ENCODE assay signal across 29 cellular contexts in genomic region chr1:21003281-21003680, GRCh38.
"Had no signal": no experiment of that assay in that cellular context is flagged by ENCODE, and none has a peak within 500 bp of the region (broad histone marks: within the 10 kb centered on the region; RNA-seq: fewer than 3 reads in every experiment).

No MANE protein-coding gene starts in this region.

- H3K4me1 ChIP-seq: parathyroid adenoma, right lobe of liver, suprapubic skin, uterus had no signal

- H3K36me3 Mint-ChIP-seq: natural killer cell treated with Interleukin-12 subunit alpha and Interleukin-12 subunit beta and Interleukin-15 and Interleukin-18, amount 100 ng/mL, for 72 hours had no signal

- H3K79me2 ChIP-seq: parathyroid adenoma had no signal

- ATAC-seq: naive thymus-derived CD8-positive, alpha-beta T cell; natural killer cell treated with Interleukin-12 subunit alpha and Interleukin-12 subunit beta and Interleukin-15 and Interleukin-18, amount 100 ng/mL, for 72 hours; psoas muscle; right cardiac atrium; right lobe of liver; stimulated activated effector memory CD8-positive, alpha-beta T cell treated with anti-CD3 and anti-CD28 coated beads, Interleukin-12 subunit alpha, Interleukin-12 subunit beta, amount 100 ng/mL, for 72 hours; stimulated activated naive B cell treated with anti-CD40 and anti-IgM and Interleukin-4, amounts not matched to agents 10 μg/mL and 1 μg/mL and 100 μg/mL, for 72 hours; stimulated activated naive CD8-positive, alpha-beta T cell treated with anti-CD3 and anti-CD28 coated beads, Interleukin-15, amount 100 ng/mL, for 72 hours; stimulated activated naive CD8-positive, alpha-beta T cell treated with anti-CD3 and anti-CD28 coated beads, Interleukin-15, Interleukin-2, amounts not matched to agents 100 U/mL and 50 U/mL, for 24 hours had no signal

- H3K9me3 Mint-ChIP-seq: naive B cell; naive thymus-derived CD8-positive, alpha-beta T cell; natural killer cell treated with Interleukin-12 subunit alpha and Interleukin-12 subunit beta and Interleukin-15 and Interleukin-18, amount 100 ng/mL, for 72 hours; neural crest cell; stimulated activated effector memory CD8-positive, alpha-beta T cell treated with anti-CD3 and anti-CD28 coated beads, Interleukin-12 subunit alpha, Interleukin-12 subunit beta, amount 100 ng/mL, for 72 hours; stimulated activated naive B cell treated with anti-CD40 and anti-IgM and Interleukin-4, amounts not matched to agents 10 μg/mL and 1 μg/mL and 100 μg/mL, for 72 hours; stimulated activated naive CD8-positive, alpha-beta T cell treated with anti-CD3 and anti-CD28 coated beads, Interleukin-15, amount 100 ng/mL, for 72 hours had no signal

- H3K4me3 Mint-ChIP-seq: naive B cell; naive thymus-derived CD8-positive, alpha-beta T cell; natural killer cell treated with Interleukin-12 subunit alpha and Interleukin-12 subunit beta and Interleukin-15 and Interleukin-18, amount 100 ng/mL, for 72 hours; neural crest cell; stimulated activated effector memory CD8-positive, alpha-beta T cell treated with anti-CD3 and anti-CD28 coated beads, Interleukin-12 subunit alpha, Interleukin-12 subunit beta, amount 100 ng/mL, for 72 hours; stimulated activated naive B cell treated with anti-CD40 and anti-IgM and Interleukin-4, amounts not matched to agents 10 μg/mL and 1 μg/mL and 100 μg/mL, for 72 hours; stimulated activated naive CD8-positive, alpha-beta T cell treated with anti-CD3 and anti-CD28 coated beads, Interleukin-15, amount 100 ng/mL, for 72 hours had no signal

- H3K27me3 ChIP-seq: ovary, right lobe of liver, sigmoid colon, suprapubic skin, testis, tibial artery, upper lobe of left lung, uterus had no signal

- DNase-seq: naive B cell; naive thymus-derived CD8-positive, alpha-beta T cell; occipital lobe; ovary; posterior cingulate gyrus; psoas muscle; right cardiac atrium; right lobe of liver; sigmoid colon; small intestine; stimulated activated CD4-positive, alpha-beta T cell treated with anti-CD3 and anti-CD28 coated beads, Interleukin-15, amount 100 ng/mL, for 24 hours; stimulated activated CD4-positive, alpha-beta T cell treated with anti-CD3 and anti-CD28 coated beads, Interleukin-2, amount 100 ng/mL, for 24 hours; stimulated activated CD4-positive, alpha-beta T cell treated with anti-CD3 and anti-CD28 coated beads, Interleukin-2, amount 100 ng/mL, for 48 hours; stimulated activated CD4-positive, alpha-beta T cell treated with anti-CD3 and anti-CD28 coated beads, Interleukin-4, amount 100 ng/mL, for 24 hours; stimulated activated naive B cell treated with anti-CD40 and anti-IgM and Interleukin-4, amounts not matched to agents 10 μg/mL and 1 μg/mL and 100 μg/mL, for 72 hours; stimulated activated naive CD8-positive, alpha-beta T cell treated with anti-CD3 and anti-CD28 coated beads, Interleukin-15, amount 100 ng/mL, for 72 hours; stimulated activated naive CD8-positive, alpha-beta T cell treated with anti-CD3 and anti-CD28 coated beads, Interleukin-15, Interleukin-2, amounts not matched to agents 100 U/mL and 50 U/mL, for 24 hours; substantia nigra; testis; tibial artery; trophoblast cell; upper lobe of left lung; uterus had no signal

- FAIRE-seq: small intestine had no signal

- H3K27me3 Mint-ChIP-seq: naive B cell; naive thymus-derived CD8-positive, alpha-beta T cell; natural killer cell treated with Interleukin-12 subunit alpha and Interleukin-12 subunit beta and Interleukin-15 and Interleukin-18, amount 100 ng/mL, for 72 hours; progenitor cell of endocrine pancreas; stimulated activated naive B cell treated with anti-CD40 and anti-IgM and Interleukin-4, amounts not matched to agents 10 μg/mL and 1 μg/mL and 100 μg/mL, for 72 hours; stimulated activated naive CD8-positive, alpha-beta T cell treated with anti-CD3 and anti-CD28 coated beads, Interleukin-15, amount 100 ng/mL, for 72 hours had no signal

- H2AFZ ChIP-seq: parathyroid adenoma had no signal

- H3K4me3 ChIP-seq: ovary, psoas muscle, right lobe of liver, sigmoid colon, suprapubic skin, testis, tibial artery, upper lobe of left lung, uterus had no signal

- H3K36me3 ChIP-seq: ovary, right lobe of liver, sigmoid colon, suprapubic skin, tibial artery, upper lobe of left lung, uterus had no signal

- H3K4me1 Mint-ChIP-seq: stimulated activated effector memory CD8-positive, alpha-beta T cell treated with anti-CD3 and anti-CD28 coated beads, Interleukin-12 subunit alpha, Interleukin-12 subunit beta, amount 100 ng/mL, for 72 hours; stimulated activated naive CD8-positive, alpha-beta T cell treated with anti-CD3 and anti-CD28 coated beads, Interleukin-15, amount 100 ng/mL, for 72 hours had no signal

- H3K27ac ChIP-seq: ovary, parathyroid adenoma, psoas muscle, right lobe of liver, sigmoid colon, suprapubic skin, testis, tibial artery, upper lobe of left lung, uterus had no signal

- H3K9me3 ChIP-seq: ovary, psoas muscle, right lobe of liver, sigmoid colon, suprapubic skin, testis, tibial artery, upper lobe of left lung, uterus had no signal

- H3K9ac ChIP-seq: parathyroid adenoma had no signal

- H3K27ac Mint-ChIP-seq: naive B cell; naive thymus-derived CD8-positive, alpha-beta T cell; progenitor cell of endocrine pancreas; stimulated activated effector memory CD8-positive, alpha-beta T cell treated with anti-CD3 and anti-CD28 coated beads, Interleukin-12 subunit alpha, Interleukin-12 subunit beta, amount 100 ng/mL, for 72 hours; stimulated activated naive B cell treated with anti-CD40 and anti-IgM and Interleukin-4, amounts not matched to agents 10 μg/mL and 1 μg/mL and 100 μg/mL, for 72 hours had no signal
